In genomic region chr1:182682898-182683501, GRCh38 we compare ENCODE assay signal across 28 cellular contexts. TPM values are rescaled to one million over a fixed set of nuclear protein-coding genes. Genes with fewer than 3 reads are reported as not detected.
DNase-seq lines count a peak whose midpoint lies in the region; ATAC-seq, FAIRE-seq and TF ChIP-seq lines count a peak whose summit lies in the region.
"Had no signal": no experiment of that assay in that cellular context is flagged by ENCODE, and none has a peak within 500 bp of the region (broad histone marks: within the 10 kb centered on the region; RNA-seq: fewer than 3 reads in every experiment).

No MANE protein-coding gene starts in this region.

- H2AK5ac ChIP-seq in trophoblast cell (ENCODE audit: low read length): no peak overlapping the region

- H3K4me1 ChIP-seq in GM12878 (ENCODE audit: control insufficient read depth, insufficient read depth, low read length): peaks cover 18% of the 10 kb centered on the region; the same call in 1 of the 2 replicates
- peaks cover 21 to 25% of the 10 kb centered on the region in 2 experiments for H3K4me1 ChIP-seq in trophoblast cell (ENCODE audit: control insufficient read depth in 1 of 2, insufficient read depth in 2 of 2, low read length in 2 of 2)
- no peaks in the 10 kb centered on the region for H3K4me1 ChIP-seq in testis

- intact Hi-C loops in GM12878 (cut with micrococcal nuclease; ENCODE audit: unreplicated experiment) (no loop called here), testis (cut with DNase I; ENCODE audit: low total_unique reads) (no loop called here)

- peak overlapping the region; percentile 44 for H2BK12ac ChIP-seq in trophoblast cell (ENCODE audit: low read length)

- H3K27ac ChIP-seq in GM12878 (ENCODE audit: control insufficient read depth, insufficient read depth) (no peak overlapping the region), trophoblast cell (ENCODE audit: low read depth, low read length) (no peak overlapping the region), testis (no peak overlapping the region), substantia nigra (ENCODE audit: low read depth, low read length, poor library complexity, severe bottlenecking) (no peak overlapping the region)
- H3K27ac ChIP-seq: 22Rv1; BLaER1 treated with 17β-estradiol and CSF1 and Interleukin-3, amounts not matched to agents 10 nM and 100 nM; GM23248 had no signal

- no peaks in the 10 kb centered on the region for H3K9me3 ChIP-seq in GM12878 (replicated peaks; ENCODE audit: control insufficient read depth, insufficient read depth, low read length)
- H3K9me3 ChIP-seq in trophoblast cell (ENCODE audit: insufficient read depth, low read depth, low read length): no peaks in the 10 kb centered on the region
- no peaks in the 10 kb centered on the region for H3K9me3 ChIP-seq in testis
- H3K9me3 ChIP-seq: BE2C; BLaER1 treated with 17β-estradiol and CSF1 and Interleukin-3, amounts not matched to agents 10 nM and 100 nM had no signal

- TF ChIP-seq RAD21 in GM12878 (IDR thresholded peaks at IDR 0.05; ENCODE audit: insufficient read depth, low read depth, low read length): no peak

- H3K4ac ChIP-seq in trophoblast cell (ENCODE audit: low read depth, low read length): no peak overlapping the region

- H3K79me2 ChIP-seq in GM12878 (ENCODE audit: control insufficient read depth, insufficient read depth, low read length): no peaks in the 10 kb centered on the region
- no peaks in the 10 kb centered on the region for H3K79me2 ChIP-seq in trophoblast cell (ENCODE audit: control insufficient read depth, insufficient read depth, low read length, poor library complexity)

- in situ Hi-C loops in GM12878 (cut with MboI): no loop called here

- H3K4me2 ChIP-seq in GM12878 (ENCODE audit: control insufficient read depth, insufficient read depth): no peak overlapping the region
- no peak overlapping the region for H3K4me2 ChIP-seq in trophoblast cell (ENCODE audit: low read length)
- H3K4me2 ChIP-seq: BLaER1 treated with 17β-estradiol and CSF1 and Interleukin-3, amounts not matched to agents 10 nM and 100 nM had no signal

- H4K12ac ChIP-seq in trophoblast cell (ENCODE audit: low read depth, low read length): no peak overlapping the region

- H3K9ac ChIP-seq in GM12878 (ENCODE audit: control insufficient read depth, insufficient read depth, low read length) (no peak overlapping the region), trophoblast cell (ENCODE audit: low read length) (no peak overlapping the region)
- H3K9ac ChIP-seq: BLaER1 treated with 17β-estradiol and CSF1 and Interleukin-3, amounts not matched to agents 10 nM and 100 nM; GM23248 had no signal

- no peak overlapping the region for H3K14ac ChIP-seq in trophoblast cell (ENCODE audit: low read length)

- TF ChIP-seq CTCF in GM12878 (IDR thresholded peaks at IDR 0.05 in 2 of 3, conservative IDR thresholded peaks at IDR 0.05 in 1 of 3; ENCODE audit: control insufficient read depth in 2 of 3, extremely low read depth in 1 of 3, insufficient read depth in 1 of 3, low read depth in 3 of 3, low read length in 3 of 3) (no peak), testis (IDR thresholded peaks at IDR 0.05) (no peak)

- H2BK5ac ChIP-seq in trophoblast cell (ENCODE audit: low read depth, low read length, poor library complexity): no peak overlapping the region

- peaks cover 16% of the 10 kb centered on the region for H3K79me1 ChIP-seq in trophoblast cell (ENCODE audit: low read length)

- ATAC-seq in GM12878 (peak; percentile 58), HG02938 (IDR thresholded peaks at IDR 0.05; ENCODE audit: unreplicated experiment) (no peak)

- no peak overlapping the region for H2BK120ac ChIP-seq in trophoblast cell (ENCODE audit: insufficient read depth, low read length, poor library complexity)

- TF ChIP-seq POLR2A in GM12878 (IDR thresholded peaks at IDR 0.05; ENCODE audit: low read depth, low read length) (no peak), testis (IDR thresholded peaks at IDR 0.05) (no peak)

- H3K18ac ChIP-seq in trophoblast cell (ENCODE audit: low read length): no peak overlapping the region

- H3K36me3 ChIP-seq in GM12878 (ENCODE audit: control insufficient read depth in 2 of 2, insufficient read depth in 2 of 2, low read length in 1 of 2) (no peaks in the 10 kb centered on the region), trophoblast cell (ENCODE audit: control insufficient read depth in 1 of 2, insufficient read depth in 2 of 2, low read length in 2 of 2) (no peaks in the 10 kb centered on the region), testis (ENCODE audit: low read depth, missing control alignments) (no peaks in the 10 kb centered on the region)
- H3K36me3 ChIP-seq: BE2C; BLaER1 treated with 17β-estradiol and CSF1 and Interleukin-3, amounts not matched to agents 10 nM and 100 nM had no signal

- POLR2A ChIA-PET in GM12878 (lab: Charles Lee): interaction anchor here (0.7 to 1.7 kb wide), 5 partner anchors 7 to 82 kb away, joined by 3 to 5 read pairs (median 3); no protein-coding TSS in a partner anchor

- RAD21 ChIA-PET in GM12878 (lab: Charles Lee; ENCODE audit: unreplicated experiment): interaction anchor here (0.7 to 4.6 kb wide), 13 partner anchors 11 to 100 kb away, joined by 3 to 31 read pairs (median 4); partner anchors contain the start of gene RGS16

- no peak overlapping the region for H4K8ac ChIP-seq in trophoblast cell (ENCODE audit: low read depth, low read length)

- SMC1A ChIA-PET in GM12878 (lab: Charles Lee; ENCODE audit: uncharacterized antibody, unreplicated experiment): interaction anchor here (0.7 to 7.8 kb wide), 18 partner anchors 8 to 898 kb away, joined by 3 to 58 read pairs (median 4); no protein-coding TSS in a partner anchor

- no peak for DNase-seq in GM19239 (ENCODE audit: insufficient read length, low spot score)
- DNase-seq in NCI-H2227 treated with DMSO at 0.1 percent for 48 hours (lab: John Stamatoyannopoulos, UW): peak; percentile 48
- no peak for DNase-seq in GM12878 (ENCODE audit: low read depth, low spot score)
- no peak for DNase-seq in trophoblast cell
- no peak for DNase-seq in testis
- DNase-seq in AG08396 (ENCODE audit: low spot score): no peak
- DNase-seq in substantia nigra (lab: John Stamatoyannopoulos, UW): no peak
- DNase-seq: AML-193; BE2C; CD4-positive, alpha-beta T cell; CD8-positive, alpha-beta memory T cell; DMS 273 treated with DMSO at 0.1 percent for 48 hours; DMS79; EL; GDM1; GM23248; H7; HCEC 1CT had no signal

- H4K91ac ChIP-seq in trophoblast cell (ENCODE audit: low read depth, low read length): no peak overlapping the region

- H3K23ac ChIP-seq in trophoblast cell (ENCODE audit: low read length): no peak overlapping the region

- CTCF ChIA-PET in GM12878 (lab: Yijun Ruan, JAX): interaction anchor here (1.1 to 4.3 kb wide), 7 partner anchors 8 to 100 kb away, joined by 3 to 33 read pairs (median 6); no protein-coding TSS in a partner anchor

- BruUV-seq in GM12878 (replicated peaks; lab: Mats Ljungman, UMichigan): no TSS peak

- no peaks in the 10 kb centered on the region for H4K20me1 ChIP-seq in GM12878 (ENCODE audit: control insufficient read depth, insufficient read depth)
- H4K20me1 ChIP-seq: BLaER1 treated with 17β-estradiol and CSF1 and Interleukin-3, amounts not matched to agents 10 nM and 100 nM had no signal

- TF ChIP-seq EP300 in GM12878 (IDR thresholded peaks at IDR 0.05; ENCODE audit: borderline replicate concordance in 1 of 2, control insufficient read depth in 1 of 2, low read depth in 2 of 2, low read length in 2 of 2): no peak

- FAIRE-seq in GM19239 (lab: Jason Lieb, UNC) (peak; percentile 11), GM12878 (lab: Jason Lieb, UNC) (no peak)
- FAIRE-seq: A204.1, D721Med, GM12891, GM18507, H1 had no signal

- H3K27me3 ChIP-seq in GM12878 (replicated peaks in 1 of 2; ENCODE audit: control insufficient read depth in 2 of 2, insufficient read depth in 2 of 2, low read length in 1 of 2) (no peaks in the 10 kb centered on the region; a peak in 1 of 4 replicates), trophoblast cell (ENCODE audit: insufficient read depth, low read length) (no peaks in the 10 kb centered on the region), testis (no peaks in the 10 kb centered on the region)
- H3K27me3 ChIP-seq: BE2C; BLaER1 treated with 17β-estradiol and CSF1 and Interleukin-3, amounts not matched to agents 10 nM and 100 nM had no signal

- no peak overlapping the region for H3K4me3 ChIP-seq in GM12878
- no peak overlapping the region for H3K4me3 ChIP-seq in trophoblast cell (ENCODE audit: low read depth, low read length)
- no peak overlapping the region for H3K4me3 ChIP-seq in testis
- H3K4me3 ChIP-seq: BLaER1 treated with 17β-estradiol and CSF1 and Interleukin-3, amounts not matched to agents 10 nM and 100 nM; GM23248 had no signal

- H2AFZ ChIP-seq in GM12878 (ENCODE audit: control insufficient read depth, low read depth, low read length): no peak overlapping the region
- H2AFZ ChIP-seq in trophoblast cell (ENCODE audit: insufficient read depth, low read length, poor library complexity): no peak overlapping the region
- H2AFZ ChIP-seq: GM23248 had no signal

- 50% methylated on average over 2 of the region's 2 CpGs for WGBS in GM12878 (ENCODE audit: insufficient coverage, insufficient replicate concordance, low lambda C conversion rate, missing lambda C conversion rate)
- no CpG with 5 or more reads among the region's 2 CpGs for WGBS in trophoblast cell (ENCODE audit: extremely low coverage, insufficient coverage, insufficient read length)
- 80 to 85% methylated on average over 2 of the region's 2 CpGs for WGBS in testis, 2 donors

TF ChIP-seq in GM12878, 131 proteins besides CTCF, POLR2A, EP300 and RAD21 (continues in another document):
- TF ChIP-seq RAD51 (IDR thresholded peaks at IDR 0.05) (no peak), TCF3 (IDR thresholded peaks at IDR 0.05; ENCODE audit: borderline replicate concordance, insufficient read depth, low read depth, low read length) (no peak)

RNA-seq across cellular contexts. Expression of gene RGS8, which starts 1.4 kb away (rescaled TPM):
- total RNA-seq in GM12878 (2013; cell fraction: nucleolus; rRNA removed): 0.21 and 0.51 TPM in 2 replicates
- total RNA-seq in GM12878 (2014; rRNA removed) (0.16 and 0.62 TPM in 2 replicates), GM12878 (2014; rRNA removed; fragmentation: Illumina TruSeq; extraction: Trizol) (0.36 and 0.41 TPM in 2 replicates), GM12878 (2021) (0.31 and 0.35 TPM in 2 replicates), testis (1 to 10 TPM; 2.5 to 3.1 TPM)
- polyA plus RNA-seq in GM12878 (2011; ENCODE audit: low read depth): not detected
- polyA plus RNA-seq in GM12878 (2011; rRNA removed) (0.40 and 0.43 TPM in 2 replicates), GM12878 (2014; fragmentation: Illumina TruSeq; extraction: Trizol) (0.14 and 0.56 TPM in 2 replicates), GM12878 (2014; fragmentation: Nextera tagmentation; extraction: Ambion mirVana) (under 1 TPM; 0.07 to 0.18 TPM), GM12878 (2014; rRNA removed) (0.22 and 0.52 TPM in 2 replicates), GM12878 (2016; fragmentation: Nextera tagmentation; extraction: Ambion mirVana) (under 1 TPM; 0.03 to 0.43 TPM), testis (ENCODE audit: insufficient read depth, low read depth, low replicate concordance) (2.4 TPM)
- polyA plus RNA-seq in GM12878 (2011; cell fraction: cytosol; rRNA removed): 0.25 and 0.54 TPM in 2 replicates
- 0.21 and 0.42 TPM in 2 replicates for polyA plus RNA-seq in GM12878 (2011; cell fraction: nucleus; rRNA removed)
- polyA plus RNA-seq in GM12878 (2012): 0.03 and 0.10 TPM in 2 replicates
- polyA minus RNA-seq in GM12878 (2011; rRNA and poly(A)+ RNA removed): 0.26 and 1.5 TPM in 2 replicates
- polyA minus RNA-seq in GM12878 (2011; cell fraction: cytosol; rRNA and poly(A)+ RNA removed): 0.52 TPM in 1 of 2 replicates, not detected in the other
- polyA minus RNA-seq in GM12878 (2011; cell fraction: nucleus; rRNA and poly(A)+ RNA removed): 0.38 and 0.48 TPM in 2 replicates
- 0.07 and 0.22 TPM in 2 replicates for polyA plus RNA-seq in trophoblast cell (2013)
- total RNA-seq: CD4-positive, alpha-beta T cell; CD8-positive, alpha-beta memory T cell; GM23248 had no signal
- polyA plus RNA-seq: AG04450; CD14-positive monocyte; CD8-positive, alpha-beta memory T cell; GM23248 had no signal
